ENCODE assay signal across 10 cellular contexts in genomic region chr10:72612203-72612826, GRCh38. TPM values are rescaled to one million over a fixed set of nuclear protein-coding genes. Genes with fewer than 3 reads are reported as not detected.
DNase-seq lines count a peak whose midpoint lies in the region; ATAC-seq and TF ChIP-seq lines count a peak whose summit lies in the region.
"Had no signal": no experiment of that assay in that cellular context is flagged by ENCODE, and none has a peak within 500 bp of the region (broad histone marks: within the 10 kb centered on the region; RNA-seq: fewer than 3 reads in every experiment).

No MANE protein-coding gene starts in this region.

- H3K4me3 ChIP-seq in GM08714 (ENCODE audit: low read length): peak overlapping the region; percentile 16; the same call in 1 of the 2 replicates

- H3K36me3 Mint-ChIP-seq in osteocyte (ENCODE audit: unreplicated experiment): peaks cover 24% of the 10 kb centered on the region
- H3K36me3 Mint-ChIP-seq in stimulated activated effector memory CD8-positive, alpha-beta T cell treated with anti-CD3 and anti-CD28 coated beads, Interleukin-12 subunit alpha, Interleukin-12 subunit beta, amount 100 ng/mL, for 72 hours: peaks cover 7% of the 10 kb centered on the region

- H3K4me1 Mint-ChIP-seq in osteocyte (ENCODE audit: unreplicated experiment): peaks cover 21% of the 10 kb centered on the region
- peaks cover 20% of the 10 kb centered on the region for H3K4me1 Mint-ChIP-seq in stimulated activated effector memory CD8-positive, alpha-beta T cell treated with anti-CD3 and anti-CD28 coated beads, Interleukin-12 subunit alpha, Interleukin-12 subunit beta, amount 100 ng/mL, for 72 hours

- H3K27ac Mint-ChIP-seq in osteocyte (ENCODE audit: unreplicated experiment): peak overlapping the region; percentile 52
- H3K27ac Mint-ChIP-seq in stimulated activated effector memory CD8-positive, alpha-beta T cell treated with anti-CD3 and anti-CD28 coated beads, Interleukin-12 subunit alpha, Interleukin-12 subunit beta, amount 100 ng/mL, for 72 hours: no peak overlapping the region

- no peaks in the 10 kb centered on the region for H3K27me3 Mint-ChIP-seq in osteocyte (ENCODE audit: unreplicated experiment)

- ATAC-seq in HG03342 (IDR thresholded peaks at IDR 0.05; ENCODE audit: unreplicated experiment) (no peak), GM21423 (IDR thresholded peaks at IDR 0.05; ENCODE audit: unreplicated experiment) (no peak)
- no peak for ATAC-seq in stimulated activated effector memory CD8-positive, alpha-beta T cell treated with anti-CD3 and anti-CD28 coated beads, Interleukin-12 subunit alpha, Interleukin-12 subunit beta, amount 100 ng/mL, for 72 hours

- peak; percentile 77 for DNase-seq in NCI-H2107 treated with DMSO at 0.1 percent for 48 hours (lab: John Stamatoyannopoulos, UW; ENCODE audit: unreplicated experiment)
- peak; percentile 64 for DNase-seq in dermis blood vessel endothelial cell
- no peak for DNase-seq in osteocyte (ENCODE audit: extremely low spot score, unreplicated experiment)
- no peak for DNase-seq in activated CD4-positive, alpha-beta T cell treated with anti-CD3 and anti-CD28 coated beads for 1 hour
- no peak for DNase-seq in stimulated activated effector memory CD8-positive, alpha-beta T cell treated with anti-CD3 and anti-CD28 coated beads, Interleukin-12 subunit alpha, Interleukin-12 subunit beta, amount 100 ng/mL, for 72 hours (ENCODE audit: low spot score in 2 of 2)
- DNase-seq: GDM1, T1000 had no signal

- TF ChIP-seq CTCF in osteocyte (IDR thresholded peaks at IDR 0.05): no peak

- no peak overlapping the region for H3K4me3 Mint-ChIP-seq in osteocyte (ENCODE audit: unreplicated experiment)
- no peak overlapping the region for H3K4me3 Mint-ChIP-seq in stimulated activated effector memory CD8-positive, alpha-beta T cell treated with anti-CD3 and anti-CD28 coated beads, Interleukin-12 subunit alpha, Interleukin-12 subunit beta, amount 100 ng/mL, for 72 hours

- peaks cover 10% of the 10 kb centered on the region for H3K9me3 Mint-ChIP-seq in osteocyte (ENCODE audit: unreplicated experiment)
- peaks cover 7% of the 10 kb centered on the region for H3K9me3 Mint-ChIP-seq in stimulated activated effector memory CD8-positive, alpha-beta T cell treated with anti-CD3 and anti-CD28 coated beads, Interleukin-12 subunit alpha, Interleukin-12 subunit beta, amount 100 ng/mL, for 72 hours

RNA-seq across cellular contexts. Expression of gene MICU1, which starts 13.6 kb away (rescaled TPM):
- total RNA-seq in dermis blood vessel endothelial cell (48.5 and 48.8 TPM in 2 replicates), osteocyte (58.9 and 66.3 TPM in 2 replicates)

Comparison
In these comparisons a context has a peak if more than half of its experiments do, and no peak if none do; other contexts are left out.
1. DNase-seq: peak in NCI-H2107 treated with DMSO at 0.1 percent for 48 hours (single experiment) and dermis blood vessel endothelial cell (single experiment); none in osteocyte (single experiment), activated CD4-positive, alpha-beta T cell treated with anti-CD3 and anti-CD28 coated beads for 1 hour (single experiment) and stimulated activated effector memory CD8-positive, alpha-beta T cell treated with anti-CD3 and anti-CD28 coated beads, Interleukin-12 subunit alpha, Interleukin-12 subunit beta, amount 100 ng/mL, for 72 hours (0 of 2).